In the genomic region with DNA sequence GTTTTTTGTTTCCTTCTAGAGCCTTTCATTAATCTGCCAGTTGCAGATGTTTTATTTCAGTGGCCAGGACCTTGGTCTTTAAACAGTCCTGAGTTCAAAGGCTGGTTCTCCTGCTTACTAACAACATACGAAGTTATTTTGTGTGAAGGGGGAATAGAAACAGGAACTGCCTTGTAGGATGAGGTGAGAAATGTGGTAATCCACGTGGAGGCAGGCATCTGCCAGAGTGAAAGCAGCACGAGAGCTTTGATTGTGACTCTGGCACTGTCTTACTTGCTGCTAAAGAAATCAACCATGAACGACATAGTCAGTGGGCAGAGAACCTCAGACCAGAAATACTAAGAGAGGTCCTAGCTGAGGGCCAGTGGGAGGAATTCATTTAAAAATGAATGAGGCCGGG, we compare ENCODE assay signal across 9 cellular contexts. TPM values are rescaled to one million over a fixed set of nuclear protein-coding genes. Genes with fewer than 3 reads are reported as not detected.
DNase-seq lines count a peak whose midpoint lies in the region; ATAC-seq lines count a peak whose summit lies in the region.
"Had no signal": no experiment of that assay in that cellular context is flagged by ENCODE, and none has a peak within 500 bp of the region (broad histone marks: within the 10 kb centered on the region; RNA-seq: fewer than 3 reads in every experiment).

No MANE protein-coding gene starts in this region.

- H3K9me3 Mint-ChIP-seq in activated CD8-positive, alpha-beta memory T cell treated with anti-CD3 and anti-CD28 coated beads, Interleukin-2, amount 10 ng/mL, durations not matched to agents 7 days and 5 days (ENCODE audit: low read depth): no peaks in the 10 kb centered on the region
- H3K9me3 Mint-ChIP-seq in stimulated activated naive B cell treated with anti-CD40 and anti-IgM and Interleukin-4, amounts not matched to agents 10 μg/mL and 1 μg/mL and 100 μg/mL, for 72 hours: peaks cover 0 to 6% of the 10 kb centered on the region in 2 donors

- H3K27me3 Mint-ChIP-seq in activated CD8-positive, alpha-beta memory T cell treated with anti-CD3 and anti-CD28 coated beads, Interleukin-2, amount 10 ng/mL, durations not matched to agents 7 days and 5 days: no peaks in the 10 kb centered on the region
- H3K27me3 Mint-ChIP-seq in stimulated activated naive B cell treated with anti-CD40 and anti-IgM and Interleukin-4, amounts not matched to agents 10 μg/mL and 1 μg/mL and 100 μg/mL, for 72 hours: no peaks in the 10 kb centered on the region

- H3K36me3 Mint-ChIP-seq in activated CD8-positive, alpha-beta memory T cell treated with anti-CD3 and anti-CD28 coated beads, Interleukin-2, amount 10 ng/mL, durations not matched to agents 7 days and 5 days: peaks cover 49% of the 10 kb centered on the region
- peaks cover 47 to 68% of the 10 kb centered on the region in 2 donors for H3K36me3 Mint-ChIP-seq in stimulated activated naive B cell treated with anti-CD40 and anti-IgM and Interleukin-4, amounts not matched to agents 10 μg/mL and 1 μg/mL and 100 μg/mL, for 72 hours

- no peak for DNase-seq in activated CD8-positive, alpha-beta memory T cell treated with anti-CD3 and anti-CD28 coated beads, Interleukin-2, amount 10 ng/mL, durations not matched to agents 7 days and 5 days
- no peak for DNase-seq in activated CD8-positive, alpha-beta memory T cell treated with anti-CD3 and anti-CD28 coated beads for 24 hours
- DNase-seq in SIG-M5 (lab: John Stamatoyannopoulos, UW): peak; percentile 57
- DNase-seq in stimulated activated naive B cell treated with anti-CD40 and anti-IgM and Interleukin-4, amounts not matched to agents 10 μg/mL and 1 μg/mL and 100 μg/mL, for 72 hours: peak; percentile 58
- no peak for DNase-seq in NCI-H226
- DNase-seq in medulla oblongata (ENCODE audit: extremely low spot score): no peak
- no peak for DNase-seq in KG1 (lab: John Stamatoyannopoulos, UW)

- H3K4me1 Mint-ChIP-seq in activated CD8-positive, alpha-beta memory T cell treated with anti-CD3 and anti-CD28 coated beads, Interleukin-2, amount 10 ng/mL, durations not matched to agents 7 days and 5 days: peaks cover 47% of the 10 kb centered on the region
- peaks cover 53 to 74% of the 10 kb centered on the region in 2 donors for H3K4me1 Mint-ChIP-seq in stimulated activated naive B cell treated with anti-CD40 and anti-IgM and Interleukin-4, amounts not matched to agents 10 μg/mL and 1 μg/mL and 100 μg/mL, for 72 hours

- H3K4me3 Mint-ChIP-seq in activated CD8-positive, alpha-beta memory T cell treated with anti-CD3 and anti-CD28 coated beads, Interleukin-2, amount 10 ng/mL, durations not matched to agents 7 days and 5 days: no peak overlapping the region
- peak overlapping the region; percentile 20 to 37 for H3K4me3 Mint-ChIP-seq in stimulated activated naive B cell treated with anti-CD40 and anti-IgM and Interleukin-4, amounts not matched to agents 10 μg/mL and 1 μg/mL and 100 μg/mL, for 72 hours

- peak overlapping the region; percentile 20 for H3K27ac Mint-ChIP-seq in activated CD8-positive, alpha-beta memory T cell treated with anti-CD3 and anti-CD28 coated beads, Interleukin-2, amount 10 ng/mL, durations not matched to agents 7 days and 5 days
- H3K27ac Mint-ChIP-seq in stimulated activated naive B cell treated with anti-CD40 and anti-IgM and Interleukin-4, amounts not matched to agents 10 μg/mL and 1 μg/mL and 100 μg/mL, for 72 hours: peak overlapping the region; percentile 89

- no peak for ATAC-seq in activated CD8-positive, alpha-beta memory T cell treated with anti-CD3 and anti-CD28 coated beads, Interleukin-2, amount 10 ng/mL, durations not matched to agents 7 days and 5 days
- peak; percentile 66 for ATAC-seq in HG02973 (IDR thresholded peaks at IDR 0.05; ENCODE audit: unreplicated experiment)
- peak; percentile 63 to 66 for ATAC-seq in stimulated activated naive B cell treated with anti-CD40 and anti-IgM and Interleukin-4, amounts not matched to agents 10 μg/mL and 1 μg/mL and 100 μg/mL, for 72 hours (replicated peaks)

- CTCF ChIA-PET in activated CD8-positive, alpha-beta memory T cell treated with anti-CD3 and anti-CD28 coated beads, Interleukin-2, amount 10 ng/mL, durations not matched to agents 7 days and 5 days (lab: Charles Lee): interaction anchor here (0.6 to 1.5 kb wide), 3 partner anchors 20 to 374 kb away, joined by 3 read pairs; partner anchors contain the start of gene SRP9

RNA-seq across cellular contexts. Expression of gene TMEM63A, which starts 30.4 kb away (rescaled TPM):
- 10 to 100 TPM; 50.4 to 58.7 TPM for total RNA-seq in activated CD8-positive, alpha-beta memory T cell treated with anti-CD3 and anti-CD28 coated beads, Interleukin-2, amount 10 ng/mL, durations not matched to agents 7 days and 5 days

RNA-seq across cellular contexts. Expression of gene LEFTY1, which starts 37.1 kb away (rescaled TPM):
- total RNA-seq in activated CD8-positive, alpha-beta memory T cell treated with anti-CD3 and anti-CD28 coated beads, Interleukin-2, amount 10 ng/mL, durations not matched to agents 7 days and 5 days: not detected
- total RNA-seq: LHCN-M2 had no signal

RNA-seq across cellular contexts. Expression of gene EPHX1, which starts 41.9 kb away (rescaled TPM):
- total RNA-seq in activated CD8-positive, alpha-beta memory T cell treated with anti-CD3 and anti-CD28 coated beads, Interleukin-2, amount 10 ng/mL, durations not matched to agents 7 days and 5 days: under 1 TPM; 0.68 to 0.85 TPM

Comparison
In these comparisons a context has a peak if more than half of its experiments do, and no peak if none do; other contexts are left out.
1. DNase-seq: peak in SIG-M5 (single experiment) and stimulated activated naive B cell treated with anti-CD40 and anti-IgM and Interleukin-4, amounts not matched to agents 10 μg/mL and 1 μg/mL and 100 μg/mL, for 72 hours (single experiment); none in activated CD8-positive, alpha-beta memory T cell treated with anti-CD3 and anti-CD28 coated beads, Interleukin-2, amount 10 ng/mL, durations not matched to agents 7 days and 5 days (single experiment), activated CD8-positive, alpha-beta memory T cell treated with anti-CD3 and anti-CD28 coated beads for 24 hours (single experiment), NCI-H226 (single experiment), medulla oblongata (single experiment) and KG1 (single experiment).